ENCODE assay signal across 16 cellular contexts in genomic region chr11:60880189-60880588, GRCh38.
"Had no signal": no experiment of that assay in that cellular context is flagged by ENCODE, and none has a peak within 500 bp of the region (broad histone marks: within the 10 kb centered on the region; RNA-seq: fewer than 3 reads in every experiment).

No MANE protein-coding gene starts in this region.

- DNase-seq: activated CD4-positive, alpha-beta T cell treated with anti-CD3 and anti-CD28 coated beads for 48 hours; activated CD4-positive, alpha-beta T cell treated with anti-CD3 and anti-CD28 coated beads, Interleukin-2, amount 50 U/mL, for 4 hours; activated CD4-positive, CD25-positive, alpha-beta regulatory T cell treated with anti-CD3 and anti-CD28 coated beads, Interleukin-2, amount 50 U/mL, for 72 hours; activated CD8-positive, alpha-beta memory T cell treated with anti-CD3 and anti-CD28 coated beads, Interleukin-2, amount 50 U/mL, for 48 hours; activated CD8-positive, alpha-beta T cell treated with anti-CD3 and anti-CD28 coated beads, Interleukin-2, amount 10 ng/mL, durations not matched to agents 7 days and 5 days; activated T-cell treated with anti-CD3 and anti-CD28 coated beads, Interleukin-2, amount 50 U/mL, for 1 hour; amygdala; brain microvascular endothelial cell; cerebellar nuclear complex; MM.1S; NCI-H1105; NCI-H1436; NCI-H1694 treated with DMSO at 0.1 percent for 48 hours had no signal

- H3K36me3 ChIP-seq: brain microvascular endothelial cell had no signal

- ATAC-seq: activated CD8-positive, alpha-beta T cell treated with anti-CD3 and anti-CD28 coated beads, Interleukin-2, amount 10 ng/mL, durations not matched to agents 7 days and 5 days; activated naive CD4-positive, alpha-beta T cell treated with anti-CD3 and anti-CD28 coated beads, Interleukin-2, amount 50 U/mL, for 72 hours; WTC11 had no signal

- H3K27ac ChIP-seq: brain microvascular endothelial cell, KMS-11 had no signal

- H3K9ac ChIP-seq: KMS-11 had no signal

- H3K27me3 ChIP-seq: brain microvascular endothelial cell had no signal

- H3K4me2 ChIP-seq: KMS-11 had no signal
